10 cellular contexts compared by ENCODE assay signal in genomic region chr2:12722445-12723316, GRCh38. TPM values are rescaled to one million over a fixed set of nuclear protein-coding genes. Genes with fewer than 3 reads are reported as not detected.
DNase-seq lines count a peak whose midpoint lies in the region; ATAC-seq and TF ChIP-seq lines count a peak whose summit lies in the region.
"Had no signal": no experiment of that assay in that cellular context is flagged by ENCODE, and none has a peak within 500 bp of the region (broad histone marks: within the 10 kb centered on the region; RNA-seq: fewer than 3 reads in every experiment).

No MANE protein-coding gene starts in this region.

- peak overlapping the region; percentile 75 for H3K4me2 ChIP-seq in Loucy (ENCODE audit: low read depth, low read length, poor library complexity, severe bottlenecking)
- H3K4me2 ChIP-seq in neural progenitor cell = peak overlapping the region; percentile 94

- H3K9me3 Mint-ChIP-seq in brain (peaks cover 0 to 5% (median 0%) of the 10 kb centered on the region in 5 experiments), neural progenitor cell (no peaks in the 10 kb centered on the region)

- WGBS in suprapubic skin = 83% methylated on average over 7 of the region's 7 CpGs

- TF ChIP-seq CTCF in Loucy (conservative IDR thresholded peaks at IDR 0.05; ENCODE audit: low read length) (peak; percentile 31), brain (conservative IDR thresholded peaks at IDR 0.05) (peak in 1 of 2 experiments; percentile 31), neural progenitor cell (IDR thresholded peaks at IDR 0.05) (peak; percentile 12), suprapubic skin (IDR thresholded peaks at IDR 0.05) (no peak)

- H3F3A ChIP-seq in Loucy (ENCODE audit: low read depth) (no peaks in the 10 kb centered on the region), neural progenitor cell (ENCODE audit: low read depth) (peaks cover 26% of the 10 kb centered on the region)

- peaks cover 12% of the 10 kb centered on the region for H3K27me3 Mint-ChIP-seq in brain
- H3K27me3 Mint-ChIP-seq in neural progenitor cell (ENCODE audit: insufficient read depth, low read depth) = peaks cover 9% of the 10 kb centered on the region

- TF ChIP-seq POLR2A in suprapubic skin (IDR thresholded peaks at IDR 0.05) = no peak

- H3K4me3 Mint-ChIP-seq in brain = peak overlapping the region; percentile 95 to 99 (median 97)
- peak overlapping the region; percentile 67 for H3K4me3 Mint-ChIP-seq in neural progenitor cell

- H3K79me2 ChIP-seq in Loucy (ENCODE audit: insufficient read depth, low read length) (peaks cover 81% of the 10 kb centered on the region), neural progenitor cell (ENCODE audit: low read depth) (peaks cover 82% of the 10 kb centered on the region)

- H3K4me3 ChIP-seq in Loucy (ENCODE audit: low read length, poor library complexity, severe bottlenecking) (peak overlapping the region; percentile 76), neural progenitor cell (no peak overlapping the region), suprapubic skin (no peak overlapping the region)
- H3K4me3 ChIP-seq: thyroid gland had no signal

- no peak for ATAC-seq in GM18502 (IDR thresholded peaks at IDR 0.05; ENCODE audit: poor library complexity, unreplicated experiment)

- H4K20me1 ChIP-seq in Loucy (ENCODE audit: insufficient read depth, low read length, poor library complexity, severe bottlenecking) (peaks cover 20% of the 10 kb centered on the region), neural progenitor cell (ENCODE audit: low read depth) (peaks cover 83% of the 10 kb centered on the region)

- no peak for TF ChIP-seq EP300 in suprapubic skin (IDR thresholded peaks at IDR 0.05)

- H3K36me3 Mint-ChIP-seq in brain = peaks cover 58% of the 10 kb centered on the region
- H3K36me3 Mint-ChIP-seq in neural progenitor cell = peaks cover 56% of the 10 kb centered on the region

- H3K9ac ChIP-seq in Loucy (ENCODE audit: low read depth, low read length, poor library complexity, severe bottlenecking) (no peak overlapping the region), neural progenitor cell (no peak overlapping the region)

- H3K4me1 Mint-ChIP-seq in brain (peaks cover 76% of the 10 kb centered on the region), neural progenitor cell (peaks cover 42% of the 10 kb centered on the region)

- H3K27ac ChIP-seq in neural progenitor cell = no peak overlapping the region
- no peak overlapping the region for H3K27ac ChIP-seq in suprapubic skin

- H3K4me1 ChIP-seq in Loucy (ENCODE audit: insufficient read depth, low read length, poor library complexity, severe bottlenecking) = peaks cover 61% of the 10 kb centered on the region
- H3K4me1 ChIP-seq in neural progenitor cell = peaks cover 29% of the 10 kb centered on the region
- peaks cover 48% of the 10 kb centered on the region for H3K4me1 ChIP-seq in suprapubic skin

- H2AFZ ChIP-seq in Loucy (ENCODE audit: low read length) (no peak overlapping the region), neural progenitor cell (replicated peaks) (no peak overlapping the region)

- H3K9me2 ChIP-seq in Loucy (replicated peaks; ENCODE audit: low read depth, low read length) = no peaks in the 10 kb centered on the region

- H3K36me3 ChIP-seq in Loucy (ENCODE audit: insufficient read depth, low read length) = peaks cover 18% of the 10 kb centered on the region; the same call in 1 of the 2 replicates
- peaks cover 5% of the 10 kb centered on the region for H3K36me3 ChIP-seq in neural progenitor cell
- peaks cover 6% of the 10 kb centered on the region for H3K36me3 ChIP-seq in suprapubic skin

- DNase-seq in CD1c-positive myeloid dendritic cell (ENCODE audit: extremely low spot score) (peak; percentile 70), neural progenitor cell (ENCODE audit: low spot score) (no peak), foreskin melanocyte (no peak), NCI-H748 (lab: John Stamatoyannopoulos, UW; ENCODE audit: unreplicated experiment) (no peak), suprapubic skin (ENCODE audit: low spot score in 2 of 2) (no peak)
- DNase-seq: NCI-H2107, thyroid gland had no signal

- peak overlapping the region; percentile 5 to 97 (median 72) for H3K27ac Mint-ChIP-seq in brain
- no peak overlapping the region for H3K27ac Mint-ChIP-seq in neural progenitor cell

- H3K27me3 ChIP-seq in Loucy (ENCODE audit: insufficient read depth, low read length, poor library complexity, severe bottlenecking) (no peaks in the 10 kb centered on the region), neural progenitor cell (no peaks in the 10 kb centered on the region), suprapubic skin (peaks cover 7% of the 10 kb centered on the region)
- H3K27me3 ChIP-seq: thyroid gland had no signal

- H3K9me3 ChIP-seq in Loucy (ENCODE audit: insufficient read depth, low read depth, low read length) (no peaks in the 10 kb centered on the region), neural progenitor cell (ENCODE audit: low read depth) (no peaks in the 10 kb centered on the region), suprapubic skin (no peaks in the 10 kb centered on the region)
- H3K9me3 ChIP-seq: thyroid gland had no signal

RNA-seq across cellular contexts. Expression of gene TRIB2, which starts 5.9 kb away (rescaled TPM):
- 29.5 TPM for polyA plus RNA-seq in brain (ENCODE audit: insufficient read depth, low read depth, low replicate concordance)
- 68.8 and 74.4 TPM in 2 replicates for total RNA-seq in neural progenitor cell (ENCODE audit: low replicate concordance)
- 10 to 100 TPM; 29.7 to 61.3 (median 40.6) TPM for total RNA-seq in suprapubic skin

Comparison
In these comparisons a context has a peak if more than half of its experiments do, and no peak if none do; other contexts are left out.
1. CTCF ChIP-seq: peak in Loucy (single experiment) and neural progenitor cell (single experiment); none in suprapubic skin (0 of 2).